Comparison of ENCODE assay signal across 1 cellular context in the genomic region with DNA sequence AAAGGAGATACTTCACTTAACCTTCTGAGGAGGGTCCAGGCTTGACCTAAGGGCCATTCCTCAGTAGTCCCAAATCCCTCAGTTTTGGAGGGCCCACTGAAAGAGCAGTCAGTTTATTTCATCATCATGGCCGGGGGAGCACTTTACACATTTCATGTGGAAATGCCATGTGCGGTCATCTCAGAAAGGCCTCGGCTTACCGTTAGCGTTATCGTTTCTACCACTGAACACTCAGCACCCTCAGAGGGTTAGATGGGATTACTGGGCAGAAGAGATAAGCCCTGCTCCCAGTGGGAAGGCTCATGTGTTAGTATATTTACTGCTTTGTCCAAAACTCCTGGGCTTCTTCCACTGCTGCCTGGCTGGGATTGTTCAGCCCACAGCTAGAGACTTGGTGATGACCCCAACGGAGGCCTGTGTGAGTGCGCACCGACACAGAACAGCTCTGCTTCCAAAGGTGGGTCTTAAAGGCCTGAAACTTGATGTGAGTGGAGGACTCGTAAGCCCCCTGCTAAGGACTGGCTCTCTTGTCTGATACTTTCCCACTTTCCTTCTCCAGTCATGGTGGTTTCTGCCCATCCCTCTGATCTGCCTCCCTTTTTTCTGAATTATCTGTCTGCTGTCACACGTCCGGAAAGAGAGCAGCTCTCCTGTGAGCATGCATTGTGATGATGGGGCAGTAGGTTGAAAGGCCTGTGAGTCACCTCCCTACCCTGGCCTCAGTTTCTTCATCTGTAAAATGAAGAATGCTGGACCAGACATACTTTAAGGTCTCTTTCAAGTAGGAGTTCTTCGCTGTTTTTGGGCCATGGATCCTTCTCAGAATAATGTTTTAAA.
TF ChIP-seq lines count a peak whose summit lies in the region.

No MANE protein-coding gene starts in this region.

TF ChIP-seq in K562, 482 proteins besides CTCF, POLR2A, EP300 and RAD21 (continued from another document):
- TF ChIP-seq YY1 (IDR thresholded peaks at IDR 0.05; ENCODE audit: borderline replicate concordance in 1 of 3, control insufficient read depth in 1 of 3, extremely low read depth in 1 of 3, insufficient read depth in 3 of 3, insufficient read length in 1 of 3, insufficient replicate concordance in 2 of 3, low read depth in 1 of 3, low read length in 2 of 3), result peak in 1 of 3 experiments; percentile 29
- peak; percentile 97 for TF ChIP-seq DPF2 (IDR thresholded peaks at IDR 0.05)
- no peak for TF ChIP-seq RBM39 (optimal IDR thresholded peaks at IDR 0.05; ENCODE audit: low read depth, low read length)
- TF ChIP-seq, protein P1, sequence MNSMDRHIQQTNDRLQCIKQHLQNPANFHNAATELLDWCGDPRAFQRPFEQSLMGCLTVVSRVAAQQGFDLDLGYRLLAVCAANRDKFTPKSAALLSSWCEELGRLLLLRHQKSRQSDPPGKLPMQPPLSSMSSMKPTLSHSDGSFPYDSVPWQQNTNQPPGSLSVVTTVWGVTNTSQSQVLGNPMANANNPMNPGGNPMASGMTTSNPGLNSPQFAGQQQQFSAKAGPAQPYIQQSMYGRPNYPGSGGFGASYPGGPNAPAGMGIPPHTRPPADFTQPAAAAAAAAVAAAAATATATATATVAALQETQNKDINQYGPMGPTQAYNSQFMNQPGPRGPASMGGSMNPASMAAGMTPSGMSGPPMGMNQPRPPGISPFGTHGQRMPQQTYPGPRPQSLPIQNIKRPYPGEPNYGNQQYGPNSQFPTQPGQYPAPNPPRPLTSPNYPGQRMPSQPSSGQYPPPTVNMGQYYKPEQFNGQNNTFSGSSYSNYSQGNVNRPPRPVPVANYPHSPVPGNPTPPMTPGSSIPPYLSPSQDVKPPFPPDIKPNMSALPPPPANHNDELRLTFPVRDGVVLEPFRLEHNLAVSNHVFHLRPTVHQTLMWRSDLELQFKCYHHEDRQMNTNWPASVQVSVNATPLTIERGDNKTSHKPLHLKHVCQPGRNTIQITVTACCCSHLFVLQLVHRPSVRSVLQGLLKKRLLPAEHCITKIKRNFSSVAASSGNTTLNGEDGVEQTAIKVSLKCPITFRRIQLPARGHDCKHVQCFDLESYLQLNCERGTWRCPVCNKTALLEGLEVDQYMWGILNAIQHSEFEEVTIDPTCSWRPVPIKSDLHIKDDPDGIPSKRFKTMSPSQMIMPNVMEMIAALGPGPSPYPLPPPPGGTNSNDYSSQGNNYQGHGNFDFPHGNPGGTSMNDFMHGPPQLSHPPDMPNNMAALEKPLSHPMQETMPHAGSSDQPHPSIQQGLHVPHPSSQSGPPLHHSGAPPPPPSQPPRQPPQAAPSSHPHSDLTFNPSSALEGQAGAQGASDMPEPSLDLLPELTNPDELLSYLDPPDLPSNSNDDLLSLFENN (IDR thresholded peaks at IDR 0.05; ENCODE audit: low read depth in 2 of 2, low read length in 2 of 2), result peak in 1 of 2 experiments; percentile 87; a peak in 2 of 4 replicates
- peak; percentile 85; the same call in 1 of the 2 replicates for TF ChIP-seq CC2D1A (IDR thresholded peaks at IDR 0.05)
- peak; percentile 86 to 92 for TF ChIP-seq TRIM24 (IDR thresholded peaks at IDR 0.05)
- TF ChIP-seq SMAD3 (CRISPR knock-in tag; conservative IDR thresholded peaks at IDR 0.05), result peak; percentile 42; the same call in 1 of the 2 replicates
- TF ChIP-seq, protein P2, sequence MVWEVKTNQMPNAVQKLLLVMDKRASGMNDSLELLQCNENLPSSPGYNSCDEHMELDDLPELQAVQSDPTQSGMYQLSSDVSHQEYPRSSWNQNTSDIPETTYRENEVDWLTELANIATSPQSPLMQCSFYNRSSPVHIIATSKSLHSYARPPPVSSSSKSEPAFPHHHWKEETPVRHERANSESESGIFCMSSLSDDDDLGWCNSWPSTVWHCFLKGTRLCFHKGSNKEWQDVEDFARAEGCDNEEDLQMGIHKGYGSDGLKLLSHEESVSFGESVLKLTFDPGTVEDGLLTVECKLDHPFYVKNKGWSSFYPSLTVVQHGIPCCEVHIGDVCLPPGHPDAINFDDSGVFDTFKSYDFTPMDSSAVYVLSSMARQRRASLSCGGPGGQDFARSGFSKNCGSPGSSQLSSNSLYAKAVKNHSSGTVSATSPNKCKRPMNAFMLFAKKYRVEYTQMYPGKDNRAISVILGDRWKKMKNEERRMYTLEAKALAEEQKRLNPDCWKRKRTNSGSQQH (CRISPR knock-in tag; IDR thresholded peaks at IDR 0.05), result no peak
- TF ChIP-seq CTBP1 (IDR thresholded peaks at IDR 0.05; ENCODE audit: borderline replicate concordance), result peak; percentile 93
- TF ChIP-seq, protein P3, sequence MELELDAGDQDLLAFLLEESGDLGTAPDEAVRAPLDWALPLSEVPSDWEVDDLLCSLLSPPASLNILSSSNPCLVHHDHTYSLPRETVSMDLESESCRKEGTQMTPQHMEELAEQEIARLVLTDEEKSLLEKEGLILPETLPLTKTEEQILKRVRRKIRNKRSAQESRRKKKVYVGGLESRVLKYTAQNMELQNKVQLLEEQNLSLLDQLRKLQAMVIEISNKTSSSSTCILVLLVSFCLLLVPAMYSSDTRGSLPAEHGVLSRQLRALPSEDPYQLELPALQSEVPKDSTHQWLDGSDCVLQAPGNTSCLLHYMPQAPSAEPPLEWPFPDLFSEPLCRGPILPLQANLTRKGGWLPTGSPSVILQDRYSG (tag; conservative IDR thresholded peaks at IDR 0.05; ENCODE audit: low read depth), result peak; percentile 54; the same call in 1 of the 2 replicates
- TF ChIP-seq, protein P4, sequence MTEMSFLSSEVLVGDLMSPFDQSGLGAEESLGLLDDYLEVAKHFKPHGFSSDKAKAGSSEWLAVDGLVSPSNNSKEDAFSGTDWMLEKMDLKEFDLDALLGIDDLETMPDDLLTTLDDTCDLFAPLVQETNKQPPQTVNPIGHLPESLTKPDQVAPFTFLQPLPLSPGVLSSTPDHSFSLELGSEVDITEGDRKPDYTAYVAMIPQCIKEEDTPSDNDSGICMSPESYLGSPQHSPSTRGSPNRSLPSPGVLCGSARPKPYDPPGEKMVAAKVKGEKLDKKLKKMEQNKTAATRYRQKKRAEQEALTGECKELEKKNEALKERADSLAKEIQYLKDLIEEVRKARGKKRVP (CRISPR knock-in tag; IDR thresholded peaks at IDR 0.05), result peak; percentile 84
- TF ChIP-seq NFIC (IDR thresholded peaks at IDR 0.05), result peak; percentile 82
- TF ChIP-seq ZNF778 (CRISPR knock-in tag; IDR thresholded peaks at IDR 0.05), result no peak
- TF ChIP-seq ZFP36 (IDR thresholded peaks at IDR 0.05; ENCODE audit: low read depth, low read length, partially characterized antibody), result peak; percentile 4
- no peak for TF ChIP-seq RFX5 (IDR thresholded peaks at IDR 0.05; ENCODE audit: low read depth, low read length)
- TF ChIP-seq FUS (optimal IDR thresholded peaks at IDR 0.05; ENCODE audit: low read depth, low read length), result no peak
- TF ChIP-seq KLF16 (IDR thresholded peaks at IDR 0.05), result peak; percentile 94
- TF ChIP-seq CEBPG (CRISPR knock-in tag; IDR thresholded peaks at IDR 0.05), result peak; percentile 71; the same call in 1 of the 2 replicates
- TF ChIP-seq CEBPG (tag; conservative IDR thresholded peaks at IDR 0.05 in 1 of 2, IDR thresholded peaks at IDR 0.05 in 1 of 2), result peak; percentile 79 to 91
- 0 out of 4 replicates have a peak, but pooled peaks of 1 of the 2 experiments have one; percentile 85 for TF ChIP-seq NONO (IDR thresholded peaks at IDR 0.05; ENCODE audit: low read depth in 2 of 2, low read length in 1 of 2)
- TF ChIP-seq HEY1 (CRISPR knock-in tag; IDR thresholded peaks at IDR 0.05; ENCODE audit: borderline replicate concordance), result peak; percentile 31; the same call in 1 of the 2 replicates
- TF ChIP-seq ARID1B (IDR thresholded peaks at IDR 0.05), result peak; percentile 99
- TF ChIP-seq, protein P5, sequence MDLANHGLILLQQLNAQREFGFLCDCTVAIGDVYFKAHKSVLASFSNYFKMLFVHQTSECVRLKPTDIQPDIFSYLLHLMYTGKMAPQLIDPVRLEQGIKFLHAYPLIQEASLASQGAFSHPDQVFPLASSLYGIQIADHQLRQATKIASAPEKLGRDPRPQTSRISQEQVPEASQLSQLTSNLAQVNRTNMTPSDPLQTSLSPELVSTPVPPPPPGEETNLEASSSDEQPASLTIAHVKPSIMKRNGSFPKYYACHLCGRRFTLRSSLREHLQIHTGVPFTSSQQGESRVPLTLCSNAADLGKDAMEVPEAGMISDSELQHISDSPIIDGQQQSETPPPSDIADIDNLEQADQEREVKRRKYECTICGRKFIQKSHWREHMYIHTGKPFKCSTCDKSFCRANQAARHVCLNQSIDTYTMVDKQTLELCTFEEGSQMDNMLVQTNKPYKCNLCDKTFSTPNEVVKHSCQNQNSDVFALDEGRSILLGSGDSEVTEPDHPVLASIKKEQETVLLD (IDR thresholded peaks at IDR 0.05), result peak; percentile 55; the same call in 1 of the 2 replicates
- TF ChIP-seq BHLHE40 (IDR thresholded peaks at IDR 0.05; ENCODE audit: low read length), result peak; percentile 75
- TF ChIP-seq TBP (optimal IDR thresholded peaks at IDR 0.05; ENCODE audit: low read depth, low read length), result peak; percentile 17
- TF ChIP-seq, protein P6, sequence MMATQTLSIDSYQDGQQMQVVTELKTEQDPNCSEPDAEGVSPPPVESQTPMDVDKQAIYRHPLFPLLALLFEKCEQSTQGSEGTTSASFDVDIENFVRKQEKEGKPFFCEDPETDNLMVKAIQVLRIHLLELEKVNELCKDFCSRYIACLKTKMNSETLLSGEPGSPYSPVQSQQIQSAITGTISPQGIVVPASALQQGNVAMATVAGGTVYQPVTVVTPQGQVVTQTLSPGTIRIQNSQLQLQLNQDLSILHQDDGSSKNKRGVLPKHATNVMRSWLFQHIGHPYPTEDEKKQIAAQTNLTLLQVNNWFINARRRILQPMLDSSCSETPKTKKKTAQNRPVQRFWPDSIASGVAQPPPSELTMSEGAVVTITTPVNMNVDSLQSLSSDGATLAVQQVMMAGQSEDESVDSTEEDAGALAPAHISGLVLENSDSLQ (IDR thresholded peaks at IDR 0.05), result peak; percentile 30
- peak; percentile 76; the same call in 1 of the 2 replicates for TF ChIP-seq EZH2 (IDR thresholded peaks at IDR 0.05; ENCODE audit: borderline replicate concordance, low read depth, low read length)
- TF ChIP-seq ZNF76 (CRISPR knock-in tag; IDR thresholded peaks at IDR 0.05; ENCODE audit: borderline replicate concordance), result 0 out of 2 replicates have a peak, but pooled peaks have one; percentile 20
- TF ChIP-seq GATAD2A (IDR thresholded peaks at IDR 0.05), result peak; percentile 71; the same call in 1 of the 2 replicates
- TF ChIP-seq ZNF644 (tag; IDR thresholded peaks at IDR 0.05; ENCODE audit: low read depth), result peak; percentile 81; the same call in 1 of the 2 replicates
- TF ChIP-seq HSF4 (CRISPR knock-in tag; IDR thresholded peaks at IDR 0.05; ENCODE audit: borderline replicate concordance), result peak; percentile 30; the same call in 1 of the 2 replicates
- TF ChIP-seq, protein P7, sequence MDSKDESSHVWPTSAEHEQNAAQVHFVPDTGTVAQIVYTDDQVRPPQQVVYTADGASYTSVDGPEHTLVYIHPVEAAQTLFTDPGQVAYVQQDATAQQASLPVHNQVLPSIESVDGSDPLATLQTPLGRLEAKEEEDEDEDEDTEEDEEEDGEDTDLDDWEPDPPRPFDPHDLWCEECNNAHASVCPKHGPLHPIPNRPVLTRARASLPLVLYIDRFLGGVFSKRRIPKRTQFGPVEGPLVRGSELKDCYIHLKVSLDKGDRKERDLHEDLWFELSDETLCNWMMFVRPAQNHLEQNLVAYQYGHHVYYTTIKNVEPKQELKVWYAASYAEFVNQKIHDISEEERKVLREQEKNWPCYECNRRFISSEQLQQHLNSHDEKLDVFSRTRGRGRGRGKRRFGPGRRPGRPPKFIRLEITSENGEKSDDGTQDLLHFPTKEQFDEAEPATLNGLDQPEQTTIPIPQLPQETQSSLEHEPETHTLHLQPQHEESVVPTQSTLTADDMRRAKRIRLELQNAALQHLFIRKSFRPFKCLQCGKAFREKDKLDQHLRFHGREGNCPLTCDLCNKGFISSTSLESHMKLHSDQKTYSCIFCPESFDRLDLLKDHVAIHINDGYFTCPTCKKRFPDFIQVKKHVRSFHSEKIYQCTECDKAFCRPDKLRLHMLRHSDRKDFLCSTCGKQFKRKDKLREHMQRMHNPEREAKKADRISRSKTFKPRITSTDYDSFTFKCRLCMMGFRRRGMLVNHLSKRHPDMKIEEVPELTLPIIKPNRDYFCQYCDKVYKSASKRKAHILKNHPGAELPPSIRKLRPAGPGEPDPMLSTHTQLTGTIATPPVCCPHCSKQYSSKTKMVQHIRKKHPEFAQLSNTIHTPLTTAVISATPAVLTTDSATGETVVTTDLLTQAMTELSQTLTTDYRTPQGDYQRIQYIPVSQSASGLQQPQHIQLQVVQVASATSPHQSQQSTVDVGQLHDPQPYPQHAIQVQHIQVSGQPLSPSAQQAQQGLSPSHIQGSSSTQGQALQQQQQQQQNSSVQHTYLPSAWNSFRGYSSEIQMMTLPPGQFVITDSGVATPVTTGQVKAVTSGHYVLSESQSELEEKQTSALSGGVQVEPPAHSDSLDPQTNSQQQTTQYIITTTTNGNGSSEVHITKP (IDR thresholded peaks at IDR 0.05; ENCODE audit: partially characterized antibody), result peak; percentile 47
- peak; percentile 61 for TF ChIP-seq ZNF589 (CRISPR knock-in tag; IDR thresholded peaks at IDR 0.05; ENCODE audit: low read depth)
- TF ChIP-seq, protein P8, sequence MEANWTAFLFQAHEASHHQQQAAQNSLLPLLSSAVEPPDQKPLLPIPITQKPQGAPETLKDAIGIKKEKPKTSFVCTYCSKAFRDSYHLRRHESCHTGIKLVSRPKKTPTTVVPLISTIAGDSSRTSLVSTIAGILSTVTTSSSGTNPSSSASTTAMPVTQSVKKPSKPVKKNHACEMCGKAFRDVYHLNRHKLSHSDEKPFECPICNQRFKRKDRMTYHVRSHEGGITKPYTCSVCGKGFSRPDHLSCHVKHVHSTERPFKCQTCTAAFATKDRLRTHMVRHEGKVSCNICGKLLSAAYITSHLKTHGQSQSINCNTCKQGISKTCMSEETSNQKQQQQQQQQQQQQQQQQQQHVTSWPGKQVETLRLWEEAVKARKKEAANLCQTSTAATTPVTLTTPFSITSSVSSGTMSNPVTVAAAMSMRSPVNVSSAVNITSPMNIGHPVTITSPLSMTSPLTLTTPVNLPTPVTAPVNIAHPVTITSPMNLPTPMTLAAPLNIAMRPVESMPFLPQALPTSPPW (CRISPR knock-in tag; IDR thresholded peaks at IDR 0.05), result peak; percentile 48; the same call in 1 of the 2 replicates
- TF ChIP-seq, protein P9, sequence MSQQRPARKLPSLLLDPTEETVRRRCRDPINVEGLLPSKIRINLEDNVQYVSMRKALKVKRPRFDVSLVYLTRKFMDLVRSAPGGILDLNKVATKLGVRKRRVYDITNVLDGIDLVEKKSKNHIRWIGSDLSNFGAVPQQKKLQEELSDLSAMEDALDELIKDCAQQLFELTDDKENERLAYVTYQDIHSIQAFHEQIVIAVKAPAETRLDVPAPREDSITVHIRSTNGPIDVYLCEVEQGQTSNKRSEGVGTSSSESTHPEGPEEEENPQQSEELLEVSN (IDR thresholded peaks at IDR 0.05; ENCODE audit: borderline replicate concordance in 1 of 2, extremely low read depth in 1 of 2, insufficient read depth in 1 of 2, insufficient read length in 1 of 2, low read depth in 1 of 2, low read length in 1 of 2, poor library complexity in 1 of 2, severe bottlenecking in 1 of 2), result peak; percentile 47 to 60
- TF ChIP-seq ZKSCAN1 (IDR thresholded peaks at IDR 0.05; ENCODE audit: low read depth, low read length), result peak; percentile 69
- no peak for TF ChIP-seq RAD51 (IDR thresholded peaks at IDR 0.05; ENCODE audit: borderline replicate concordance, low read depth)
- peak; percentile 93 for TF ChIP-seq CXXC5 (CRISPR knock-in tag; IDR thresholded peaks at IDR 0.05)
- peak; percentile 78; the same call in 1 of the 2 replicates for TF ChIP-seq NBN (IDR thresholded peaks at IDR 0.05; ENCODE audit: low read depth)
- TF ChIP-seq CREM (IDR thresholded peaks at IDR 0.05; ENCODE audit: low read depth), result 0 out of 2 replicates have a peak, but pooled peaks have one; percentile 58
- no peak for TF ChIP-seq ZNF224 (CRISPR knock-in tag; IDR thresholded peaks at IDR 0.05)
